In the genomic region with DNA sequence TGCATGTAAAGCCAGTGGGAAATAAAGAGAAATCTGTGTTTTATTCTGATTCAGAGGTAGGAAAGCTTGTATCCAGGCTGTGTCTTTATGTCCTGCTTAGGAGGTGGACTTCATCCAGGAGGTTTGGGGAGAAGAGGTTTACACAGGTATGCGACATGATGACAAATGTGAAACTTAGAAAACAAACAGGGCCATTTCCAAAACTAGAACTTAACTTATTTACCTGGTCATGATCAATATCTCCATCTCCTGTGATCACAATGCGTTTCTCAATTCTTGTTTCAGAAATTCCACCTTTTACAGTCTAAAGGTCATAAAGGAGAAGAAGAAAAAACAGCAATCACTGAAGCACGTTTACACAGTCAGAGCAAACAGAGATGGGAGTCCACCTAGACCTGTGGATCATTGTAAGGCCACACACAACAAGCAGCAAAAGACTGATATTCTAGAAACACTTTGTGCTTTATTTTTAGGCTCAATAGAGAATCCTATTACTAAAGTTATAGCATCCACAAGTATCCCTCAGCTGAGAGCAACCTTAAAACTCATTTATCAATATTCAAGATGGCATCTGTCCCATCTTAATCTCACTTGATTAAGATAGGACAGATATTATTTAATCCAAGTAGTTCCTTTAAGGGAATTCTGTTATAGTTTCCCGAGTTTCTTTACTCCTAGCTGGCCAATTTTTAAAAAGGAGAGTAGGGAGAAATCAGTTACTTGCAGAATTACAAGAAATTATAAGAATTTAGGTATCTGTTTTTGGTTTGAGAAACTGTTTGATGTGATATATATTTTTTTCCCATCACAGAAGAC, we compare ENCODE assay signal across 1 cellular context.
TF ChIP-seq lines count a peak whose summit lies in the region.

No MANE protein-coding gene starts in this region.

TF ChIP-seq in HepG2, 621 proteins besides CTCF, POLR2A, EP300 and RAD21 (continued from another document and continues in another):
- TF ChIP-seq, protein P1, sequence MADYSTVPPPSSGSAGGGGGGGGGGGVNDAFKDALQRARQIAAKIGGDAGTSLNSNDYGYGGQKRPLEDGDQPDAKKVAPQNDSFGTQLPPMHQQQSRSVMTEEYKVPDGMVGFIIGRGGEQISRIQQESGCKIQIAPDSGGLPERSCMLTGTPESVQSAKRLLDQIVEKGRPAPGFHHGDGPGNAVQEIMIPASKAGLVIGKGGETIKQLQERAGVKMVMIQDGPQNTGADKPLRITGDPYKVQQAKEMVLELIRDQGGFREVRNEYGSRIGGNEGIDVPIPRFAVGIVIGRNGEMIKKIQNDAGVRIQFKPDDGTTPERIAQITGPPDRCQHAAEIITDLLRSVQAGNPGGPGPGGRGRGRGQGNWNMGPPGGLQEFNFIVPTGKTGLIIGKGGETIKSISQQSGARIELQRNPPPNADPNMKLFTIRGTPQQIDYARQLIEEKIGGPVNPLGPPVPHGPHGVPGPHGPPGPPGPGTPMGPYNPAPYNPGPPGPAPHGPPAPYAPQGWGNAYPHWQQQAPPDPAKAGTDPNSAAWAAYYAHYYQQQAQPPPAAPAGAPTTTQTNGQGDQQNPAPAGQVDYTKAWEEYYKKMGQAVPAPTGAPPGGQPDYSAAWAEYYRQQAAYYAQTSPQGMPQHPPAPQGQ (CRISPR knock-in tag; IDR thresholded peaks at IDR 0.05; ENCODE audit: borderline replicate concordance), result no peak
- TF ChIP-seq ZFP36 (IDR thresholded peaks at IDR 0.05; ENCODE audit: borderline replicate concordance, low read depth, low read length, partially characterized antibody), result no peak
- no peak for TF ChIP-seq ZNF780A (CRISPR knock-in tag; IDR thresholded peaks at IDR 0.05)
- TF ChIP-seq WIZ (CRISPR knock-in tag; IDR thresholded peaks at IDR 0.05), result no peak
- no peak for TF ChIP-seq ZNF484 (CRISPR knock-in tag; IDR thresholded peaks at IDR 0.05; ENCODE audit: borderline replicate concordance, low read depth)
- TF ChIP-seq, protein P2, sequence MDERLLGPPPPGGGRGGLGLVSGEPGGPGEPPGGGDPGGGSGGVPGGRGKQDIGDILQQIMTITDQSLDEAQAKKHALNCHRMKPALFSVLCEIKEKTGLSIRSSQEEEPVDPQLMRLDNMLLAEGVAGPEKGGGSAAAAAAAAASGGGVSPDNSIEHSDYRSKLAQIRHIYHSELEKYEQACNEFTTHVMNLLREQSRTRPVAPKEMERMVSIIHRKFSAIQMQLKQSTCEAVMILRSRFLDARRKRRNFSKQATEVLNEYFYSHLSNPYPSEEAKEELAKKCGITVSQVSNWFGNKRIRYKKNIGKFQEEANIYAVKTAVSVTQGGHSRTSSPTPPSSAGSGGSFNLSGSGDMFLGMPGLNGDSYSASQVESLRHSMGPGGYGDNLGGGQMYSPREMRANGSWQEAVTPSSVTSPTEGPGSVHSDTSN (CRISPR knock-in tag; IDR thresholded peaks at IDR 0.05), result peak; percentile 72
- TF ChIP-seq IRX3 (CRISPR knock-in tag; IDR thresholded peaks at IDR 0.05; ENCODE audit: borderline replicate concordance, low read depth), result 0 out of 2 replicates have a peak, but pooled peaks have one; percentile 59
- peak; percentile 96 for TF ChIP-seq NCOR1 (IDR thresholded peaks at IDR 0.05; ENCODE audit: borderline replicate concordance, low read length)
- TF ChIP-seq, protein P3, sequence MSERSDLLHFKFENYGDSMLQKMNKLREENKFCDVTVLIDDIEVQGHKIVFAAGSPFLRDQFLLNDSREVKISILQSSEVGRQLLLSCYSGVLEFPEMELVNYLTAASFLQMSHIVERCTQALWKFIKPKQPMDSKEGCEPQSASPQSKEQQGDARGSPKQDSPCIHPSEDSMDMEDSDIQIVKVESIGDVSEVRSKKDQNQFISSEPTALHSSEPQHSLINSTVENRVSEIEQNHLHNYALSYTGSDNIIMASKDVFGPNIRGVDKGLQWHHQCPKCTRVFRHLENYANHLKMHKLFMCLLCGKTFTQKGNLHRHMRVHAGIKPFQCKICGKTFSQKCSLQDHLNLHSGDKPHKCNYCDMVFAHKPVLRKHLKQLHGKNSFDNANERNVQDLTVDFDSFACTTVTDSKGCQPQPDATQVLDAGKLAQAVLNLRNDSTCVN (CRISPR knock-in tag; IDR thresholded peaks at IDR 0.05; ENCODE audit: borderline replicate concordance), result no peak; the same call in 1 of the 2 replicates
- TF ChIP-seq MEF2D (CRISPR knock-in tag; IDR thresholded peaks at IDR 0.05), result peak; percentile 99
- peak; percentile 97 for TF ChIP-seq IRF2 (CRISPR knock-in tag; IDR thresholded peaks at IDR 0.05)
- peak; percentile 99 for TF ChIP-seq FOXO1 (CRISPR knock-in tag; IDR thresholded peaks at IDR 0.05)
- TF ChIP-seq TAF15 (IDR thresholded peaks at IDR 0.05; ENCODE audit: low read depth, low read length, poor library complexity, severe bottlenecking), result no peak
- TF ChIP-seq ZNF343 (CRISPR knock-in tag; IDR thresholded peaks at IDR 0.05), result no peak
- no peak for TF ChIP-seq MTF1 (CRISPR knock-in tag; IDR thresholded peaks at IDR 0.05)
- TF ChIP-seq, protein P4, sequence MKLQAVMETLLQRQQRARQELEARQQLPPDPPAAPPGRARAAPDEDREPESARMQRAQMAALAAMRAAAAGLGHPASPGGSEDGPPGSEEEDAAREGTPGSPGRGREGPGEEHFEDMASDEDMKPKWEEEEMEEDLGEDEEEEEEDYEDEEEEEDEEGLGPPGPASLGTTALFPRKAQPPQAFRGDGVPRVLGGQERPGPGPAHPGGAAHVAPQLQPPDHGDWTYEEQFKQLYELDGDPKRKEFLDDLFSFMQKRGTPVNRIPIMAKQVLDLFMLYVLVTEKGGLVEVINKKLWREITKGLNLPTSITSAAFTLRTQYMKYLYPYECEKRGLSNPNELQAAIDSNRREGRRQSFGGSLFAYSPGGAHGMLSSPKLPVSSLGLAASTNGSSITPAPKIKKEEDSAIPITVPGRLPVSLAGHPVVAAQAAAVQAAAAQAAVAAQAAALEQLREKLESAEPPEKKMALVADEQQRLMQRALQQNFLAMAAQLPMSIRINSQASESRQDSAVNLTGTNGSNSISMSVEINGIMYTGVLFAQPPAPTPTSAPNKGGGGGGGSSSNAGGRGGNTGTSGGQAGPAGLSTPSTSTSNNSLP (IDR thresholded peaks at IDR 0.05; ENCODE audit: low read depth, low read length), result peak; percentile 96
- no peak for TF ChIP-seq PRPF4 (IDR thresholded peaks at IDR 0.05; ENCODE audit: low read depth, low read length, poor library complexity, severe bottlenecking)
- peak; percentile 64; the same call in 1 of the 2 replicates for TF ChIP-seq ZNF12 (CRISPR knock-in tag; IDR thresholded peaks at IDR 0.05)
- TF ChIP-seq ZNF737 (CRISPR knock-in tag; IDR thresholded peaks at IDR 0.05; ENCODE audit: borderline replicate concordance), result no peak
- TF ChIP-seq SIX1 (CRISPR knock-in tag; IDR thresholded peaks at IDR 0.05; ENCODE audit: borderline replicate concordance), result peak; percentile 95
- no peak for TF ChIP-seq RARG (CRISPR knock-in tag; IDR thresholded peaks at IDR 0.05; ENCODE audit: low read depth)
- TF ChIP-seq ZNF567 (CRISPR knock-in tag; IDR thresholded peaks at IDR 0.05; ENCODE audit: borderline replicate concordance), result no peak
- TF ChIP-seq, protein P5, sequence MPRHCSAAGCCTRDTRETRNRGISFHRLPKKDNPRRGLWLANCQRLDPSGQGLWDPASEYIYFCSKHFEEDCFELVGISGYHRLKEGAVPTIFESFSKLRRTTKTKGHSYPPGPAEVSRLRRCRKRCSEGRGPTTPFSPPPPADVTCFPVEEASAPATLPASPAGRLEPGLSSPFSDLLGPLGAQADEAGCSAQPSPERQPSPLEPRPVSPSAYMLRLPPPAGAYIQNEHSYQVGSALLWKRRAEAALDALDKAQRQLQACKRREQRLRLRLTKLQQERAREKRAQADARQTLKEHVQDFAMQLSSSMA (CRISPR knock-in tag; IDR thresholded peaks at IDR 0.05), result no peak
- TF ChIP-seq ZNF773 (CRISPR knock-in tag; IDR thresholded peaks at IDR 0.05; ENCODE audit: borderline replicate concordance), result no peak
- TF ChIP-seq ZMYM4 (CRISPR knock-in tag; IDR thresholded peaks at IDR 0.05), result peak; percentile 96
- TF ChIP-seq, protein P6, sequence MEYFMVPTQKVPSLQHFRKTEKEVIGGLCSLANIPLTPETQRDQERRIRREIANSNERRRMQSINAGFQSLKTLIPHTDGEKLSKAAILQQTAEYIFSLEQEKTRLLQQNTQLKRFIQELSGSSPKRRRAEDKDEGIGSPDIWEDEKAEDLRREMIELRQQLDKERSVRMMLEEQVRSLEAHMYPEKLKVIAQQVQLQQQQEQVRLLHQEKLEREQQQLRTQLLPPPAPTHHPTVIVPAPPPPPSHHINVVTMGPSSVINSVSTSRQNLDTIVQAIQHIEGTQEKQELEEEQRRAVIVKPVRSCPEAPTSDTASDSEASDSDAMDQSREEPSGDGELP (IDR thresholded peaks at IDR 0.05; ENCODE audit: borderline replicate concordance, low read depth), result peak; percentile 64; the same call in 1 of the 2 replicates
- TF ChIP-seq ZNF768 (CRISPR knock-in tag; IDR thresholded peaks at IDR 0.05), result no peak
- TF ChIP-seq, protein P7, sequence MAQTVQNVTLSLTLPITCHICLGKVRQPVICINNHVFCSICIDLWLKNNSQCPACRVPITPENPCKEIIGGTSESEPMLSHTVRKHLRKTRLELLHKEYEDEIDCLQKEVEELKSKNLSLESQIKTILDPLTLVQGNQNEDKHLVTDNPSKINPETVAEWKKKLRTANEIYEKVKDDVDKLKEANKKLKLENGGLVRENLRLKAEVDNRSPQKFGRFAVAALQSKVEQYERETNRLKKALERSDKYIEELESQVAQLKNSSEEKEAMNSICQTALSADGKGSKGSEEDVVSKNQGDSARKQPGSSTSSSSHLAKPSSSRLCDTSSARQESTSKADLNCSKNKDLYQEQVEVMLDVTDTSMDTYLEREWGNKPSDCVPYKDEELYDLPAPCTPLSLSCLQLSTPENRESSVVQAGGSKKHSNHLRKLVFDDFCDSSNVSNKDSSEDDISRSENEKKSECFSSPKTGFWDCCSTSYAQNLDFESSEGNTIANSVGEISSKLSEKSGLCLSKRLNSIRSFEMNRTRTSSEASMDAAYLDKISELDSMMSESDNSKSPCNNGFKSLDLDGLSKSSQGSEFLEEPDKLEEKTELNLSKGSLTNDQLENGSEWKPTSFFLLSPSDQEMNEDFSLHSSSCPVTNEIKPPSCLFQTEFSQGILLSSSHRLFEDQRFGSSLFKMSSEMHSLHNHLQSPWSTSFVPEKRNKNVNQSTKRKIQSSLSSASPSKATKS (CRISPR knock-in tag; IDR thresholded peaks at IDR 0.05), result 0 out of 2 replicates have a peak, but pooled peaks have one; percentile 62
- no peak for TF ChIP-seq SIN3B (IDR thresholded peaks at IDR 0.05; ENCODE audit: low read length)
- TF ChIP-seq, protein P8, sequence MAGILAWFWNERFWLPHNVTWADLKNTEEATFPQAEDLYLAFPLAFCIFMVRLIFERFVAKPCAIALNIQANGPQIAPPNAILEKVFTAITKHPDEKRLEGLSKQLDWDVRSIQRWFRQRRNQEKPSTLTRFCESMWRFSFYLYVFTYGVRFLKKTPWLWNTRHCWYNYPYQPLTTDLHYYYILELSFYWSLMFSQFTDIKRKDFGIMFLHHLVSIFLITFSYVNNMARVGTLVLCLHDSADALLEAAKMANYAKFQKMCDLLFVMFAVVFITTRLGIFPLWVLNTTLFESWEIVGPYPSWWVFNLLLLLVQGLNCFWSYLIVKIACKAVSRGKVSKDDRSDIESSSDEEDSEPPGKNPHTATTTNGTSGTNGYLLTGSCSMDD (CRISPR knock-in tag; IDR thresholded peaks at IDR 0.05), result no peak
- TF ChIP-seq MYNN (CRISPR knock-in tag; IDR thresholded peaks at IDR 0.05; ENCODE audit: low read depth), result no peak
- peak; percentile 98 for TF ChIP-seq MIER3 (CRISPR knock-in tag; IDR thresholded peaks at IDR 0.05; ENCODE audit: borderline replicate concordance)
- TF ChIP-seq, protein P9, sequence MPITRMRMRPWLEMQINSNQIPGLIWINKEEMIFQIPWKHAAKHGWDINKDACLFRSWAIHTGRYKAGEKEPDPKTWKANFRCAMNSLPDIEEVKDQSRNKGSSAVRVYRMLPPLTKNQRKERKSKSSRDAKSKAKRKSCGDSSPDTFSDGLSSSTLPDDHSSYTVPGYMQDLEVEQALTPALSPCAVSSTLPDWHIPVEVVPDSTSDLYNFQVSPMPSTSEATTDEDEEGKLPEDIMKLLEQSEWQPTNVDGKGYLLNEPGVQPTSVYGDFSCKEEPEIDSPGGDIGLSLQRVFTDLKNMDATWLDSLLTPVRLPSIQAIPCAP (CRISPR knock-in tag; IDR thresholded peaks at IDR 0.05; ENCODE audit: low read depth), result no peak
- TF ChIP-seq ZNF205 (CRISPR knock-in tag; IDR thresholded peaks at IDR 0.05), result peak; percentile 95
- no peak for TF ChIP-seq TEAD2 (CRISPR knock-in tag; IDR thresholded peaks at IDR 0.05)
- no peak for TF ChIP-seq ZNF546 (CRISPR knock-in tag; conservative IDR thresholded peaks at IDR 0.05)
- 0 out of 2 replicates have a peak, but pooled peaks have one; percentile 59 for TF ChIP-seq RFXANK (CRISPR knock-in tag; IDR thresholded peaks at IDR 0.05)
- TF ChIP-seq, protein P10, sequence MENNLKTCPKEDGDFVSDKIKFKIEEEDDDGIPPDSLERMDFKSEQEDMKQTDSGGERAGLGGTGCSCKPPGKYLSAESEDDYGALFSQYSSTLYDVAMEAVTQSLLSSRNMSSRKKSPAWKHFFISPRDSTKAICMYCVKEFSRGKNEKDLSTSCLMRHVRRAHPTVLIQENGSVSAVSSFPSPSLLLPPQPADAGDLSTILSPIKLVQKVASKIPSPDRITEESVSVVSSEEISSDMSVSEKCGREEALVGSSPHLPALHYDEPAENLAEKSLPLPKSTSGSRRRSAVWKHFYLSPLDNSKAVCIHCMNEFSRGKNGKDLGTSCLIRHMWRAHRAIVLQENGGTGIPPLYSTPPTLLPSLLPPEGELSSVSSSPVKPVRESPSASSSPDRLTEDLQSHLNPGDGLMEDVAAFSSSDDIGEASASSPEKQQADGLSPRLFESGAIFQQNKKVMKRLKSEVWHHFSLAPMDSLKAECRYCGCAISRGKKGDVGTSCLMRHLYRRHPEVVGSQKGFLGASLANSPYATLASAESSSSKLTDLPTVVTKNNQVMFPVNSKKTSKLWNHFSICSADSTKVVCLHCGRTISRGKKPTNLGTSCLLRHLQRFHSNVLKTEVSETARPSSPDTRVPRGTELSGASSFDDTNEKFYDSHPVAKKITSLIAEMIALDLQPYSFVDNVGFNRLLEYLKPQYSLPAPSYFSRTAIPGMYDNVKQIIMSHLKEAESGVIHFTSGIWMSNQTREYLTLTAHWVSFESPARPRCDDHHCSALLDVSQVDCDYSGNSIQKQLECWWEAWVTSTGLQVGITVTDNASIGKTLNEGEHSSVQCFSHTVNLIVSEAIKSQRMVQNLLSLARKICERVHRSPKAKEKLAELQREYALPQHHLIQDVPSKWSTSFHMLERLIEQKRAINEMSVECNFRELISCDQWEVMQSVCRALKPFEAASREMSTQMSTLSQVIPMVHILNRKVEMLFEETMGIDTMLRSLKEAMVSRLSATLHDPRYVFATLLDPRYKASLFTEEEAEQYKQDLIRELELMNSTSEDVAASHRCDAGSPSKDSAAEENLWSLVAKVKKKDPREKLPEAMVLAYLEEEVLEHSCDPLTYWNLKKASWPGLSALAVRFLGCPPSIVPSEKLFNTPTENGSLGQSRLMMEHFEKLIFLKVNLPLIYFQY (CRISPR knock-in tag; IDR thresholded peaks at IDR 0.05; ENCODE audit: borderline replicate concordance), result peak; percentile 80; the same call in 1 of the 2 replicates
- 0 out of 2 replicates have a peak, but pooled peaks have one; percentile 19 for TF ChIP-seq ZBTB21 (CRISPR knock-in tag; IDR thresholded peaks at IDR 0.05)
- peak; percentile 47 for TF ChIP-seq GABPB1 (CRISPR knock-in tag; IDR thresholded peaks at IDR 0.05)
